Comparison of ENCODE assay signal across 13 cellular contexts in the genomic region with DNA sequence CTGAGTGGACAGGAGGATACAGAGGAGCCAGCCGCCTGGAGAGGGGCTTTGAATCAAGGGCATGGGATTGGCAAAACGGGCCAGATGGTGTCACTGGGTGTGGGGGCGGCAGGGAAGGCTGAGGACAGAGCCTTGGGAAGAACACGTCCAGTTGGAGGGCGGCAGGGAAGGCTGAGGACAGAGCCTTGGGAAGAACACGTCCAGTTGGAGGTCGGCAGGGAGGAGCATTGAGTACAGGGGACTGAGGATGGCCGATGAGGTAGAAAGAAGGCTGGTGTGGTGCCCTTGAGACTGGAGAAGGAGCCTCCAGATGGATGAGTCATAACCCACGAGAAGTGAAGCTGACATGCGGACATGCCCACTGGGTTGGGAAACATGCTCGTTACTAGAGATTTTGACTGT. TPM values are rescaled to one million over a fixed set of nuclear protein-coding genes. Genes with fewer than 3 reads are reported as not detected.
DNase-seq lines count a peak whose midpoint lies in the region; ATAC-seq, FAIRE-seq and TF ChIP-seq lines count a peak whose summit lies in the region.
"Had no signal": no experiment of that assay in that cellular context is flagged by ENCODE, and none has a peak within 500 bp of the region (broad histone marks: within the 10 kb centered on the region; RNA-seq: fewer than 3 reads in every experiment).

No MANE protein-coding gene starts in this region.

- TF ChIP-seq POLR2A in A549 (IDR thresholded peaks at IDR 0.05; ENCODE audit: low read length) = no peak

- no peak overlapping the region for H2BK12ac ChIP-seq in neuronal stem cell (ENCODE audit: low read length)

- H3K4me1 Mint-ChIP-seq in T-helper 17 cell = peaks cover 26% of the 10 kb centered on the region

- no peak overlapping the region for H3K4ac ChIP-seq in neuronal stem cell (ENCODE audit: low read length)

- H3K36me3 Mint-ChIP-seq in T-helper 17 cell (ENCODE audit: low read depth) = peaks cover 10% of the 10 kb centered on the region

- H3K27ac Mint-ChIP-seq in T-helper 17 cell = no peak overlapping the region

- ATAC-seq in A549 = no peak
- ATAC-seq in T-helper 17 cell = no peak
- ATAC-seq in GM21723 (IDR thresholded peaks at IDR 0.05; ENCODE audit: unreplicated experiment) = no peak
- ATAC-seq: activated CD4-positive, CD25-positive, alpha-beta regulatory T cell treated with anti-CD3 and anti-CD28 coated beads, Interleukin-2, amount 50 U/mL, for 24 hours; body of pancreas; gastroesophageal sphincter had no signal

- H2BK120ac ChIP-seq in neuronal stem cell (ENCODE audit: low read depth, low read length) = no peak overlapping the region

- WGBS in A549 (ENCODE audit: missing lambda C conversion rate) = 71% methylated on average over 11 of the region's 11 CpGs
- WGBS in neuronal stem cell (ENCODE audit: extremely low coverage in 2 of 2, insufficient read length in 2 of 2, insufficient replicate concordance in 1 of 2), 2 donors = no CpG with 5 or more reads among the region's 11 CpGs

- H2AK5ac ChIP-seq in neuronal stem cell (ENCODE audit: low read depth, low read length) = no peak overlapping the region

- H3K9me3 ChIP-seq in A549 (no peaks in the 10 kb centered on the region), T-helper 17 cell (ENCODE audit: control insufficient read depth, low read length, poor library complexity, severe bottlenecking) (no peaks in the 10 kb centered on the region), neuronal stem cell (replicated peaks in 1 of 2; ENCODE audit: control insufficient read depth in 2 of 2, insufficient read depth in 1 of 2, low read depth in 1 of 2, low read length in 2 of 2) (peaks cover 3 to 17% of the 10 kb centered on the region in 2 donors)
- H3K9me3 ChIP-seq: body of pancreas, gastroesophageal sphincter had no signal

- no peak overlapping the region for H2AFZ ChIP-seq in neuronal stem cell (ENCODE audit: low read length)

- no peak overlapping the region for H2BK15ac ChIP-seq in neuronal stem cell (ENCODE audit: low read length)

- TF ChIP-seq RAD21 in A549 (conservative IDR thresholded peaks at IDR 0.05 in 1 of 2, IDR thresholded peaks at IDR 0.05 in 1 of 2) = no peak

- no peak for TF ChIP-seq CTCF in A549 (IDR thresholded peaks at IDR 0.05)
- no peak for TF ChIP-seq CTCF in D721Med (IDR thresholded peaks at IDR 0.05; ENCODE audit: insufficient read depth, missing control alignments)
- no peak for TF ChIP-seq CTCF in foreskin fibroblast (IDR thresholded peaks at IDR 0.05; ENCODE audit: low read depth, low read length)

- CTCF ChIA-PET in A549 (lab: Yijun Ruan, JAX) = interaction anchor here (1.0 kb wide), 2 partner anchors 28 to 97 kb away, joined by 3 to 4 read pairs; partner anchors contain the start of gene KLHL30

- H3K27me3 Mint-ChIP-seq in T-helper 17 cell = peaks cover 38% of the 10 kb centered on the region

- no peak for FAIRE-seq in A549 (lab: Jason Lieb, UNC)
- no peak for FAIRE-seq in D721Med (lab: Jason Lieb, UNC)
- FAIRE-seq: H54 had no signal

- peaks cover 6% of the 10 kb centered on the region; the same call in 1 of the 3 replicates for H3K4me1 ChIP-seq in A549
- peaks cover 2 to 4% of the 10 kb centered on the region in 2 donors for H3K4me1 ChIP-seq in neuronal stem cell (ENCODE audit: control insufficient read depth in 2 of 2, insufficient read depth in 1 of 2, low read depth in 1 of 2, low read length in 2 of 2)

- no peak overlapping the region for H3K23ac ChIP-seq in neuronal stem cell (ENCODE audit: low read depth, low read length, poor library complexity)

- H4K8ac ChIP-seq in neuronal stem cell (ENCODE audit: low read depth, low read length) = no peak overlapping the region

- H3K27ac ChIP-seq in A549 (no peak overlapping the region), neuronal stem cell (replicated peaks; ENCODE audit: low read length) (no peak overlapping the region)

- H3K27me3 ChIP-seq in neuronal stem cell (ENCODE audit: control insufficient read depth in 3 of 3, insufficient read depth in 3 of 3, low read depth in 1 of 3, low read length in 3 of 3) = peaks cover 4 to 43% (median 28%) of the 10 kb centered on the region in 3 experiments
- H3K27me3 ChIP-seq: body of pancreas had no signal

- POLR2A ChIA-PET in A549 (lab: Yijun Ruan, JAX) = no interaction called here

- peaks cover 5% of the 10 kb centered on the region for H3K79me1 ChIP-seq in neuronal stem cell (ENCODE audit: low read depth, low read length)

- no peak overlapping the region for H3K14ac ChIP-seq in neuronal stem cell (ENCODE audit: low read length)

- no peak overlapping the region for H3K9ac ChIP-seq in neuronal stem cell (ENCODE audit: low read depth, low read length, poor library complexity)

- no peak for TF ChIP-seq EP300 in A549 (IDR thresholded peaks at IDR 0.05)

- peak overlapping the region; percentile 39 for H3K4me3 Mint-ChIP-seq in T-helper 17 cell

- DNase-seq in A549 (ENCODE audit: low read depth in 1 of 2, low spot score in 1 of 2) (no peak), D721Med (ENCODE audit: insufficient read length, low spot score) (peak; percentile 8), T-helper 17 cell (no peak), foreskin fibroblast (peak; percentile 30 to 70), neuronal stem cell (ENCODE audit: low spot score) (no peak), NCI-H146 (lab: John Stamatoyannopoulos, UW) (no peak)
- no peak for DNase-seq in NK-92 treated with Interleukin-12 subunit alpha and Interleukin-12 subunit beta, amount 100 ng/mL, for 24 hours (lab: John Stamatoyannopoulos, UW)
- DNase-seq: body of pancreas, NCI-H1417 treated with DMSO at 0.1 percent for 48 hours had no signal

- H3K4me3 ChIP-seq in A549 = no peak overlapping the region
- no peak overlapping the region for H3K4me3 ChIP-seq in foreskin fibroblast (ENCODE audit: low read depth in 1 of 2, low read length in 2 of 2)
- no peak overlapping the region for H3K4me3 ChIP-seq in neuronal stem cell (ENCODE audit: low read length in 2 of 2)
- H3K4me3 ChIP-seq: body of pancreas had no signal

- H3K18ac ChIP-seq in neuronal stem cell (ENCODE audit: low read length) = no peak overlapping the region

- no peak overlapping the region for H4K91ac ChIP-seq in neuronal stem cell (ENCODE audit: low read depth, low read length, poor library complexity)

- H3K4me2 ChIP-seq in A549 = no peak overlapping the region
- no peak overlapping the region for H3K4me2 ChIP-seq in neuronal stem cell (ENCODE audit: insufficient read depth, low read length, poor library complexity, severe bottlenecking)

- no peak overlapping the region for H2BK5ac ChIP-seq in neuronal stem cell (ENCODE audit: low read length)

- peaks cover 0 to 6% of the 10 kb centered on the region in 2 donors for H3K36me3 ChIP-seq in neuronal stem cell (replicated peaks in 1 of 2; ENCODE audit: control insufficient read depth in 2 of 2, insufficient read depth in 2 of 2, low read length in 2 of 2)
- H3K36me3 ChIP-seq: gastroesophageal sphincter had no signal

TF ChIP-seq in A549, 52 proteins besides CTCF, POLR2A, EP300 and RAD21:
- TF ChIP-seq FOSL2 (IDR thresholded peaks at IDR 0.05) = no peak
- TF ChIP-seq FOSL2 (CRISPR knock-in tag; IDR thresholded peaks at IDR 0.05) = peak; percentile 50; the same call in 1 of the 2 replicates
- no peak for TF ChIP-seq NR3C1 (IDR thresholded peaks at IDR 0.05)
- no peak for TF ChIP-seq HOXA7 (CRISPR knock-in tag; IDR thresholded peaks at IDR 0.05)
- TF ChIP-seq TFCP2L1 (CRISPR knock-in tag; IDR thresholded peaks at IDR 0.05) = no peak

RNA-seq across cellular contexts. Expression of gene HES6, which starts 4.5 kb away (rescaled TPM):
- polyA plus RNA-seq in A549 (2011; rRNA removed) (5.2 and 5.4 TPM in 2 replicates), A549 (2017; fragmentation: RNase III; extraction: RNeasy Plus Mini Kit Qiagen cat#74134 plus additional on column Dnase treatment) (6.1 to 7.5 TPM (median 7.3 TPM) in 3 replicates)
- 12.4 and 18.3 TPM in 2 replicates for polyA plus RNA-seq in A549 (2012; cell fraction: cytosol; rRNA removed)
- polyA plus RNA-seq in A549 (2012; cell fraction: nucleus; rRNA removed) = 32.5 and 39.1 TPM in 2 replicates
- 1.0 and 1.7 TPM in 2 replicates for polyA minus RNA-seq in A549 (2011; rRNA and poly(A)+ RNA removed)
- 1 to 10 TPM in 1 of 2 donors, under 1 TPM in 1; 0.47 to 1.3 TPM for total RNA-seq in T-helper 17 cell
- polyA plus RNA-seq in neuronal stem cell (2013, experiment 1 of 2) = 19.8 TPM
- 18.8 TPM for polyA plus RNA-seq in neuronal stem cell (2013, experiment 2 of 2)

RNA-seq across cellular contexts. Expression of gene ILKAP, which starts 31.8 kb away (rescaled TPM):
- 27.7 and 41.4 TPM in 2 replicates for polyA plus RNA-seq in A549 (2011; rRNA removed)
- polyA plus RNA-seq in A549 (2012; cell fraction: cytosol; rRNA removed) = 58.4 and 63.6 TPM in 2 replicates
- polyA plus RNA-seq in A549 (2012; cell fraction: nucleus; rRNA removed) = 74.5 and 93.4 TPM in 2 replicates
- 36.3 to 38.4 TPM (median 38.2 TPM) in 3 replicates for polyA plus RNA-seq in A549 (2017; fragmentation: RNase III; extraction: RNeasy Plus Mini Kit Qiagen cat#74134 plus additional on column Dnase treatment)
- 20.1 and 20.3 TPM in 2 replicates for polyA minus RNA-seq in A549 (2011; rRNA and poly(A)+ RNA removed)
- 100 to 1,000 TPM; 114 to 123 TPM for total RNA-seq in T-helper 17 cell
- polyA plus RNA-seq in neuronal stem cell (2013, experiment 1 of 2) = 21.1 TPM
- polyA plus RNA-seq in neuronal stem cell (2013, experiment 2 of 2) = 19.3 TPM

RNA-seq across cellular contexts. Expression of gene PER2, which starts 53.1 kb away (rescaled TPM):
- 8.5 and 14.4 TPM in 2 replicates for polyA plus RNA-seq in A549 (2011; rRNA removed)
- polyA plus RNA-seq in A549 (2012; cell fraction: cytosol; rRNA removed) = 3.6 and 4.8 TPM in 2 replicates
- polyA plus RNA-seq in A549 (2012; cell fraction: nucleus; rRNA removed) = 13.6 and 17.0 TPM in 2 replicates
- polyA plus RNA-seq in A549 (2017; fragmentation: RNase III; extraction: RNeasy Plus Mini Kit Qiagen cat#74134 plus additional on column Dnase treatment) = 3.4 to 4.2 TPM (median 3.6 TPM) in 3 replicates
- 48.9 and 52.8 TPM in 2 replicates for polyA minus RNA-seq in A549 (2011; rRNA and poly(A)+ RNA removed)
- 10 to 100 TPM; 40.7 to 40.8 TPM for total RNA-seq in T-helper 17 cell
- 2.4 TPM for polyA plus RNA-seq in neuronal stem cell (2013, experiment 1 of 2)
- 2.6 TPM for polyA plus RNA-seq in neuronal stem cell (2013, experiment 2 of 2)

Comparison
In these comparisons a context has a peak if more than half of its experiments do, and no peak if none do; other contexts are left out.
1. DNase-seq: peak in D721Med (single experiment) and foreskin fibroblast (2 of 2); none in A549 (0 of 2), T-helper 17 cell (0 of 3), neuronal stem cell (single experiment), NCI-H146 (single experiment) and NK-92 treated with Interleukin-12 subunit alpha and Interleukin-12 subunit beta, amount 100 ng/mL, for 24 hours (single experiment).